ENCODE assay signal across 8 cellular contexts in the genomic region with DNA sequence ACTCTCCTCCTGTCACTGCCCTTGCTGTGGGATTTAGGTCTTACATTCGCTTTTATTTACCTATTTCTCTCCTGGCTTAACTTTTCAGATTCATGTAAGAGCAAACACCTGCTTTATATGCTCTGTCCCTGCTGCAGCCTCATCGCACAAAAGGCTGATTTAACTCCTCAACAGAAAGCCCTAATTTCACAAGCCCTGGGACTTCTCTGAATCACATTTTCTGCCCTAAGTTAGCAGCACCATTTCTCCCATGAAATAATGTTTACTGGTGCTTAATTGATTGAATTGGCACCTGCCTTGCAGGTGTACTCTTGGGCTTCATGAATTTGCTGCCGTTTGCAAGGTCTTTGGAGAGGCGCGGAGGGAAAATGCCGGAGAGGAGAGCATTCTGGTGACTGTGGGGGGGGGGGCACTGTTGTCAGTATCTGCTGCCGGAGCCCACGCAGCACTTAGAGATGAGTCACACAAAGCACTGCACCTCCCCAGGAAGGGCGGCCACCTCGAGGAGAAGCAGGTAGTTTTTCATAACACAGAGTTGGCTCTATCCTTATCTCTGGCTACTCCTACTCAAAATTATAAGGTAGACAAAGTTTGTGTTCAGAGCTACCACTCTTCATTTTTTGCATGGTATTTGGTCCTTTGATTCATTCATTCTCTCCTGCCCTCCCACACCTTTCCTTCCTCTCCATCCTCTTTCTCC.
DNase-seq lines count a peak whose midpoint lies in the region; ATAC-seq, FAIRE-seq and TF ChIP-seq lines count a peak whose summit lies in the region.

No MANE protein-coding gene starts in this region.

- 67 to 71% methylated on average over 10 of the region's 10 CpGs for WGBS in tibial nerve, 2 donors

- no peaks in the 10 kb centered on the region for H3K36me3 ChIP-seq in bronchial epithelial cell (ENCODE audit: control insufficient read depth, insufficient read depth, low read length)
- no peaks in the 10 kb centered on the region for H3K36me3 ChIP-seq in tibial nerve

- TF ChIP-seq POLR2A in tibial nerve (IDR thresholded peaks at IDR 0.05), result no peak

- TF ChIP-seq EP300 in tibial nerve (IDR thresholded peaks at IDR 0.05), result no peak

- DNase-seq in G401 (ENCODE audit: low spot score) (peak; percentile 68), NCI-H2081 (lab: John Stamatoyannopoulos, UW) (peak; percentile 43 to 53), bronchial epithelial cell (ENCODE audit: low read depth) (peak; percentile 68), omental fat pad (ENCODE audit: low spot score) (no peak), tibial nerve (ENCODE audit: low spot score in 2 of 2) (no peak), DMS 273 (lab: John Stamatoyannopoulos, UW; ENCODE audit: unreplicated experiment) (no peak), GOT3 (lab: John Stamatoyannopoulos, UW) (no peak)

- no peaks in the 10 kb centered on the region for H3K9me3 ChIP-seq in tibial nerve

- H3K27ac ChIP-seq in tibial nerve, result no peak overlapping the region

- ATAC-seq in omental fat pad (ENCODE audit: low FRiP score) (peak; percentile 64), HG03342 (IDR thresholded peaks at IDR 0.05; ENCODE audit: unreplicated experiment) (no peak)

- H3K27me3 ChIP-seq in bronchial epithelial cell (ENCODE audit: control insufficient read depth, insufficient read depth, low read length), result no peaks in the 10 kb centered on the region
- H3K27me3 ChIP-seq in tibial nerve, result no peaks in the 10 kb centered on the region

- FAIRE-seq in bronchial epithelial cell (lab: Jason Lieb, UNC), result no peak

- H3K4me3 ChIP-seq in bronchial epithelial cell (ENCODE audit: low read depth, low read length) (no peak overlapping the region), tibial nerve (no peak overlapping the region)

- TF ChIP-seq CTCF in bronchial epithelial cell (IDR thresholded peaks at IDR 0.05; ENCODE audit: insufficient read depth, low read length, severe bottlenecking) (no peak), omental fat pad (IDR thresholded peaks at IDR 0.05) (no peak), tibial nerve (IDR thresholded peaks at IDR 0.05) (no peak)

- peaks cover 0 to 14% (median 8%) of the 10 kb centered on the region in 4 donors for H3K4me1 ChIP-seq in tibial nerve

- in situ Hi-C loops in G401 (cut with HindIII; ENCODE audit: low sequenced_read_pairs), result no loop called here

Comparison
In these comparisons a context has a peak if more than half of its experiments do, and no peak if none do; other contexts are left out.
1. DNase-seq: peak in G401 (single experiment), NCI-H2081 (2 of 2) and bronchial epithelial cell (single experiment); none in omental fat pad (single experiment), tibial nerve (0 of 2), DMS 273 (single experiment) and GOT3 (single experiment).